In genomic region chr19:34962945-34963530, GRCh38 we compare ENCODE assay signal across 8 cellular contexts. TPM values are rescaled to one million over a fixed set of nuclear protein-coding genes. Genes with fewer than 3 reads are reported as not detected.
DNase-seq lines count a peak whose midpoint lies in the region; ATAC-seq and TF ChIP-seq lines count a peak whose summit lies in the region.

No MANE protein-coding gene starts in this region.

- peak overlapping the region; percentile 74 to 92 (median 88) for H3K27ac Mint-ChIP-seq in brain

- TF ChIP-seq POLR2A in lower leg skin (IDR thresholded peaks at IDR 0.05) (no peak), upper lobe of left lung (IDR thresholded peaks at IDR 0.05) (no peak)

- H3K4me3 Mint-ChIP-seq in brain, result peak overlapping the region; percentile 93 to 98 (median 94)

- H3K9me3 ChIP-seq in upper lobe of left lung, result peaks cover 25 to 38% (median 34%) of the 10 kb centered on the region in 4 donors

- peaks cover 24% of the 10 kb centered on the region for H3K4me1 Mint-ChIP-seq in brain

- H3K36me3 Mint-ChIP-seq in brain, result peaks cover 53% of the 10 kb centered on the region

- TF ChIP-seq CTCF in BJ (IDR thresholded peaks at IDR 0.05; ENCODE audit: insufficient read depth, low read depth, low read length), result no peak
- TF ChIP-seq CTCF in brain (conservative IDR thresholded peaks at IDR 0.05), result no peak
- TF ChIP-seq CTCF in lower leg skin (IDR thresholded peaks at IDR 0.05), result no peak
- TF ChIP-seq CTCF in upper lobe of left lung (IDR thresholded peaks at IDR 0.05), result no peak

- peak overlapping the region; percentile 70 to 94 (median 85) for H3K27ac ChIP-seq in upper lobe of left lung

- CTCF ChIA-PET in BJ (lab: Yijun Ruan, JAX), result interaction anchor here (0.8 to 5.8 kb wide), 4 partner anchors 10 to 81 kb away, joined by 3 to 31 read pairs (median 4); no protein-coding TSS in a partner anchor

- DNase-seq in BJ (ENCODE audit: low read depth) (no peak), lower leg skin (ENCODE audit: low spot score in 2 of 2) (peak in 1 of 2 donors; percentile 81), upper lobe of left lung (no peak), NCI-H1092 (lab: John Stamatoyannopoulos, UW) (no peak), NCI-H128 (lab: John Stamatoyannopoulos, UW; ENCODE audit: unreplicated experiment) (no peak)
- no peak for DNase-seq in Jurkat, Clone E6-1 (ENCODE audit: low read depth, low spot score)

- H3K27me3 Mint-ChIP-seq in brain, result peaks cover 15% of the 10 kb centered on the region

- H3K36me3 ChIP-seq in BJ (ENCODE audit: control insufficient read depth, insufficient read depth, low read length), result peaks cover 13% of the 10 kb centered on the region
- H3K36me3 ChIP-seq in upper lobe of left lung, result peaks cover 19 to 33% (median 29%) of the 10 kb centered on the region in 4 donors

- peaks cover 9 to 28% (median 23%) of the 10 kb centered on the region in 4 donors for H3K4me1 ChIP-seq in upper lobe of left lung

- intact Hi-C loops in lower leg skin (cut with DNase I; ENCODE audit: low total_unique reads), result no loop called here

- WGBS in lower leg skin, 2 donors, result 30 to 33% methylated on average over 9 of the region's 9 CpGs
- 20 to 24% methylated on average over 8 to 9 of the region's 9 CpGs for WGBS in upper lobe of left lung, 2 donors

- H3K27me3 ChIP-seq in BJ (ENCODE audit: control insufficient read depth, insufficient read depth, low read length), result no peaks in the 10 kb centered on the region
- H3K27me3 ChIP-seq in upper lobe of left lung, result no peaks in the 10 kb centered on the region

- no peak for TF ChIP-seq EP300 in upper lobe of left lung (IDR thresholded peaks at IDR 0.05)

- peaks cover 53 to 81% (median 57%) of the 10 kb centered on the region in 5 experiments for H3K9me3 Mint-ChIP-seq in brain

- ATAC-seq in upper lobe of left lung (ENCODE audit: low FRiP score in 2 of 2) (peak in 1 of 2 donors; percentile 10), GM21737 (IDR thresholded peaks at IDR 0.05; ENCODE audit: unreplicated experiment) (no peak)

- POLR2A ChIA-PET in BJ (lab: Charles Lee), result no interaction called here

- H3K4me3 ChIP-seq in BJ (ENCODE audit: low read depth, low read length) (peak overlapping the region; percentile 94), lower leg skin (ENCODE audit: low read depth, poor library complexity, severe bottlenecking) (peak overlapping the region; percentile 67), upper lobe of left lung (peak overlapping the region; percentile 82 to 97 (median 94))
- peak overlapping the region; percentile 54 for H3K4me3 ChIP-seq in Jurkat, Clone E6-1 (ENCODE audit: low read length)

RNA-seq across cellular contexts. Expression of gene ZNF792, which starts 1.0 kb away (rescaled TPM):
- polyA plus RNA-seq in BJ (2011; rRNA removed) (1.7 and 1.8 TPM in 2 replicates), brain (ENCODE audit: insufficient read depth, low read depth, low replicate concordance) (0.31 TPM)
- 2.8 and 3.7 TPM in 2 replicates for polyA minus RNA-seq in BJ (2011; rRNA and poly(A)+ RNA removed)
- polyA plus RNA-seq in Jurkat, Clone E6-1 (2012; ENCODE audit: insufficient read depth, insufficient read length), result 3.5 TPM
- total RNA-seq in lower leg skin (1 to 10 TPM; 2.8 to 6.7 (median 4.7) TPM), upper lobe of left lung (10 to 100 TPM in 3 of 6 donors, 1 to 10 TPM in 3; 8.3 to 14.5 (median 9.8) TPM)

RNA-seq across cellular contexts. Expression of gene ZNF30, which starts 36.3 kb away (rescaled TPM):
- polyA plus RNA-seq in BJ (2011; rRNA removed) (1.1 and 1.6 TPM in 2 replicates), brain (ENCODE audit: insufficient read depth, low read depth, low replicate concordance) (0.95 TPM)
- 1.5 and 2.6 TPM in 2 replicates for polyA minus RNA-seq in BJ (2011; rRNA and poly(A)+ RNA removed)
- polyA plus RNA-seq in Jurkat, Clone E6-1 (2012; ENCODE audit: insufficient read depth, insufficient read length), result 6.2 TPM
- total RNA-seq in lower leg skin (1 to 10 TPM in 3 of 4 donors, under 1 TPM in 1; 0.53 to 2.1 (median 1.8) TPM), upper lobe of left lung (10 to 100 TPM in 1 of 6 donors, 1 to 10 TPM in 5; 2.1 to 15.7 (median 3.2) TPM)

RNA-seq across cellular contexts. Expression of gene GRAMD1A, which starts 37.1 kb away (rescaled TPM):
- polyA plus RNA-seq in BJ (2011; rRNA removed) (51.0 and 74.9 TPM in 2 replicates), brain (ENCODE audit: insufficient read depth, low read depth, low replicate concordance) (74.9 TPM)
- polyA minus RNA-seq in BJ (2011; rRNA and poly(A)+ RNA removed), result 43.4 and 49.7 TPM in 2 replicates
- polyA plus RNA-seq in Jurkat, Clone E6-1 (2012; ENCODE audit: insufficient read depth, insufficient read length), result 74.5 TPM
- total RNA-seq in lower leg skin (10 to 100 TPM; 12.6 to 49.2 (median 20.3) TPM), upper lobe of left lung (100 to 1,000 TPM in 4 of 6 donors, 10 to 100 TPM in 2; 85.1 to 206 (median 119) TPM)
